In the genomic region with DNA sequence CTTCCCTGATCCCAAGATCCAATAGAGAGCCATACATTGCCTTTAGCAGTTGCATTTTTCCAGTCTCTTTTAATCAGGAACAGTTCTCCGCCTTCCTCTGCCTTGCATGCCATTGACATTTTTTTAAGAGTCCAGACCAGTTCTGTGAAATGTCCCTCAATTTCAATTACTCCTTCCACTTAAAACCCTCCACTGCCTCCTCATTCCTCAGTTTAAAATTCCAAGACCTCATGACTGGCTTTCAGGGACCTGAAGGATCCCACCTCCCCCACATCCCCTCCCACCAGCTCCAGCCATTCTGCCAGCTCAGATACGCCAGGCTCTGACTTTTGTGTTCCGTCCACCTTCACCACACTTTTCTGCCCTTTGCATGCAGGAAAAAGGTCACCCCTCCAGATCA, we compare ENCODE assay signal across 20 cellular contexts. TPM values are rescaled to one million over a fixed set of nuclear protein-coding genes. Genes with fewer than 3 reads are reported as not detected.
A peak's percentile ranks its signal among the peaks of the same experiment; 100 is the strongest.
DNase-seq lines count a peak whose midpoint lies in the region; ATAC-seq and TF ChIP-seq lines count a peak whose summit lies in the region.
"Had no signal": no experiment of that assay in that cellular context is flagged by ENCODE, and none has a peak within 500 bp of the region (broad histone marks: within the 10 kb centered on the region; RNA-seq: fewer than 3 reads in every experiment).

No MANE protein-coding gene starts in this region.

- H3K4me3 ChIP-seq in H7 (ENCODE audit: insufficient read depth, low read depth, low read length) (no peak overlapping the region), left lung (no peak overlapping the region), sigmoid colon (no peak overlapping the region), right cardiac atrium (ENCODE audit: low read length) (no peak overlapping the region), ovary (no peak overlapping the region)
- H3K4me3 ChIP-seq: GM12878 had no signal

- ATAC-seq in left lung = peak; percentile 6
- ATAC-seq in activated naive CD8-positive, alpha-beta T cell treated with anti-CD3 and anti-CD28 coated beads, Interleukin-2, amount 50 U/mL, for 24 hours = no peak
- no peak for ATAC-seq in right cardiac atrium
- ATAC-seq: GM12878 had no signal

- peak overlapping the region; percentile 30 to 48 for H3K27ac ChIP-seq in left lung
- H3K27ac ChIP-seq in sigmoid colon = peak overlapping the region; percentile 97 to 100 (median 100)
- no peak overlapping the region for H3K27ac ChIP-seq in right cardiac atrium (ENCODE audit: low read length)
- H3K27ac ChIP-seq in ovary = no peak overlapping the region
- H3K27ac ChIP-seq: brain microvascular endothelial cell, KMS-11 had no signal

- WGBS in sigmoid colon, 2 donors = 84 to 93% methylated on average over 3 of the region's 3 CpGs
- 82% methylated on average over 3 of the region's 3 CpGs for WGBS in right cardiac atrium
- WGBS in ovary, 3 donors = 42 to 68% (median 54%) methylated on average over 3 of the region's 3 CpGs

- no peak for TF ChIP-seq EP300 in sigmoid colon (IDR thresholded peaks at IDR 0.05)
- no peak for TF ChIP-seq EP300 in ovary (IDR thresholded peaks at IDR 0.05)

- peaks cover 17% of the 10 kb centered on the region for H3K4me1 Mint-ChIP-seq in activated naive CD8-positive, alpha-beta T cell treated with anti-CD3 and anti-CD28 coated beads, Interleukin-2, amount 50 U/mL, for 24 hours

- DNase-seq in H7 = peak; percentile 43
- peak; percentile 45 for DNase-seq in amniotic epithelial cell (ENCODE audit: low read depth)
- peak in 1 of 2 donors; percentile 40 for DNase-seq in left lung
- no peak for DNase-seq in sigmoid colon
- DNase-seq in activated naive CD8-positive, alpha-beta T cell treated with anti-CD3 and anti-CD28 coated beads, Interleukin-2, amount 50 U/mL, for 24 hours = no peak
- DNase-seq in right cardiac atrium = no peak
- DNase-seq in NAMALWA (ENCODE audit: low spot score) = no peak
- no peak for DNase-seq in ovary
- DNase-seq: activated naive CD4-positive, alpha-beta T cell treated with Interleukin-2 at 50 U/mL for 16 hours; activated T-cell treated with anti-CD3 and anti-CD28 coated beads for 4 hours; brain microvascular endothelial cell; glutamatergic neuron; NCI-H1417 treated with DMSO at 0.1 percent for 48 hours; NCI-H2171 treated with DMSO at 0.1 percent for 48 hours; NCI-H82; stimulated activated CD4-positive, alpha-beta T cell treated with anti-CD3 and anti-CD28 coated beads, Interleukin-2, amount 100 ng/mL, for 48 hours; substantia nigra had no signal

- no peaks in the 10 kb centered on the region for H3K36me3 Mint-ChIP-seq in activated naive CD8-positive, alpha-beta T cell treated with anti-CD3 and anti-CD28 coated beads, Interleukin-2, amount 50 U/mL, for 24 hours (ENCODE audit: low read depth)
- H3K36me3 Mint-ChIP-seq: memory B cell had no signal

- H3K4me1 ChIP-seq in left lung (peaks cover 21 to 75% of the 10 kb centered on the region in 2 donors), sigmoid colon (peaks cover 0 to 67% (median 47%) of the 10 kb centered on the region in 4 donors), right cardiac atrium (ENCODE audit: control insufficient read depth, insufficient read depth, low read length) (peaks cover 5% of the 10 kb centered on the region), ovary (ENCODE audit: insufficient read depth) (peaks cover 13% of the 10 kb centered on the region)

- no peaks in the 10 kb centered on the region for H3K9me3 Mint-ChIP-seq in activated naive CD8-positive, alpha-beta T cell treated with anti-CD3 and anti-CD28 coated beads, Interleukin-2, amount 50 U/mL, for 24 hours
- H3K9me3 Mint-ChIP-seq: memory B cell had no signal

- peaks cover 53% of the 10 kb centered on the region for H3K27me3 Mint-ChIP-seq in activated naive CD8-positive, alpha-beta T cell treated with anti-CD3 and anti-CD28 coated beads, Interleukin-2, amount 50 U/mL, for 24 hours

- no peaks in the 10 kb centered on the region for H3K9me3 ChIP-seq in left lung
- H3K9me3 ChIP-seq in sigmoid colon = no peaks in the 10 kb centered on the region
- H3K9me3 ChIP-seq in right cardiac atrium (ENCODE audit: control insufficient read depth, low read length) = no peaks in the 10 kb centered on the region
- H3K9me3 ChIP-seq in ovary = no peaks in the 10 kb centered on the region

- no peak for TF ChIP-seq CTCF in left lung (IDR thresholded peaks at IDR 0.05)
- TF ChIP-seq CTCF in sigmoid colon (IDR thresholded peaks at IDR 0.05) = no peak
- no peak for TF ChIP-seq CTCF in ovary (IDR thresholded peaks at IDR 0.05)

- no peak overlapping the region for H3K27ac Mint-ChIP-seq in activated naive CD8-positive, alpha-beta T cell treated with anti-CD3 and anti-CD28 coated beads, Interleukin-2, amount 50 U/mL, for 24 hours
- H3K27ac Mint-ChIP-seq: memory B cell had no signal

- no peaks in the 10 kb centered on the region for H3K36me3 ChIP-seq in H7 (replicated peaks; ENCODE audit: control insufficient read depth, insufficient read depth, low read length)
- H3K36me3 ChIP-seq in left lung = no peaks in the 10 kb centered on the region
- no peaks in the 10 kb centered on the region for H3K36me3 ChIP-seq in sigmoid colon
- H3K36me3 ChIP-seq in ovary = no peaks in the 10 kb centered on the region
- H3K36me3 ChIP-seq: brain microvascular endothelial cell had no signal

- intact Hi-C loops in left lung (cut with DNase I) (no loop called here), sigmoid colon (cut with DNase I) (loop anchor here (2.0 kb wide), 1 partner anchor 18 kb away; no protein-coding TSS in a partner anchor), right cardiac atrium (cut with DNase I) (no loop called here), ovary (cut with DNase I) (no loop called here)

- TF ChIP-seq POLR2A in sigmoid colon (IDR thresholded peaks at IDR 0.05) (no peak), ovary (IDR thresholded peaks at IDR 0.05) (no peak)

- H3K4me3 Mint-ChIP-seq in activated naive CD8-positive, alpha-beta T cell treated with anti-CD3 and anti-CD28 coated beads, Interleukin-2, amount 50 U/mL, for 24 hours = no peak overlapping the region
- H3K4me3 Mint-ChIP-seq: memory B cell had no signal

- peaks cover 24% of the 10 kb centered on the region for H3K27me3 ChIP-seq in H7 (ENCODE audit: control insufficient read depth, insufficient read depth, low read length)
- H3K27me3 ChIP-seq in left lung = peaks cover 0 to 5% of the 10 kb centered on the region in 2 donors
- H3K27me3 ChIP-seq in sigmoid colon = no peaks in the 10 kb centered on the region
- no peaks in the 10 kb centered on the region for H3K27me3 ChIP-seq in right cardiac atrium (ENCODE audit: control insufficient read depth, insufficient read depth)
- H3K27me3 ChIP-seq in ovary = no peaks in the 10 kb centered on the region
- H3K27me3 ChIP-seq: brain microvascular endothelial cell had no signal

RNA-seq across cellular contexts. Expression of a gene that starts 8.8 kb away (rescaled TPM):
- total RNA-seq in H7 (2014; rRNA removed; shearing (Covaris generic)) = 44.3 and 61.9 TPM in 2 replicates
- total RNA-seq in left lung (100 to 1,000 TPM in 1 of 2 donors, 10 to 100 TPM in 1; 94.4 to 102 TPM), sigmoid colon (100 to 1,000 TPM in 1 of 4 donors, 10 to 100 TPM in 3; 32.5 to 187 (median 59.9) TPM), right cardiac atrium (10 to 100 TPM; 33.1 to 46.6 (median 39.3) TPM), ovary (100 to 1,000 TPM in 4 of 7 donors, 10 to 100 TPM in 3; 48.6 to 153 (median 105) TPM)
- polyA plus RNA-seq in sigmoid colon (10 to 100 TPM; 12.6 to 61.8 (median 19.9) TPM), right cardiac atrium (38.9 TPM), ovary (10 to 100 TPM; 60.4 to 69.8 TPM)

Comparison
In these comparisons a context has a peak if more than half of its experiments do, and no peak if none do; other contexts are left out.
1. DNase-seq: peak in H7 (single experiment) and amniotic epithelial cell (single experiment); none in sigmoid colon (single experiment), activated naive CD8-positive, alpha-beta T cell treated with anti-CD3 and anti-CD28 coated beads, Interleukin-2, amount 50 U/mL, for 24 hours (single experiment), right cardiac atrium (0 of 3), NAMALWA (single experiment) and ovary (0 of 5).
2. H3K27ac ChIP-seq: peak in left lung (2 of 2) and sigmoid colon (4 of 4); none in right cardiac atrium (single experiment) and ovary (0 of 2).